ENCODE assay signal across 14 cellular contexts in the genomic region with DNA sequence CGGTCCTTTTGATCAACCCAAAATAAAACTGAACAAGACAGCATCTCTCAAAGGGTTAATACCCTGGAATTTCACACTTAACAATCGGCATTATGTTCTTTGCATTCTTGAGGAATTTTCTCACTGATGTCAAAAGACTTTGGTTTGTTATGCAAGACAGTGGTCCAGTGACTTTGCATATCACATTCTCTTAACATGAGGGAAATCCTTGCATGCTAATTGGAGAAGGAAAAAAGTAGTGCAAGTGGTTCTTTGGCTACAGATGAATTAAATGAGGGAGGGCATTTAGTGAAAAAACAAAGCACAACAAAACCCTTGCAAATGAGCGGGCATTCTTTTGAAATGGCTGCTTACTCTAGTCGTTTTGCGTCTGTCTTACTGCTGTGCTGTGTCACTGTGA.
DNase-seq lines count a peak whose midpoint lies in the region; ATAC-seq, FAIRE-seq and TF ChIP-seq lines count a peak whose summit lies in the region.
"Had no signal": no experiment of that assay in that cellular context is flagged by ENCODE, and none has a peak within 500 bp of the region (broad histone marks: within the 10 kb centered on the region; RNA-seq: fewer than 3 reads in every experiment).

No MANE protein-coding gene starts in this region.

- H3K9me3 ChIP-seq in SK-N-MC (ENCODE audit: low read depth, low read length), result no peaks in the 10 kb centered on the region

- TF ChIP-seq POLR2A in H54 (IDR thresholded peaks at IDR 0.05; ENCODE audit: low read depth, low read length), result no peak

- H3K36me3 ChIP-seq in SK-N-MC (ENCODE audit: insufficient read depth, low read length), result no peaks in the 10 kb centered on the region
- H3K36me3 ChIP-seq: cardiac muscle cell had no signal

- DNase-seq in ELR (ENCODE audit: low read depth), result peak; percentile 65
- DNase-seq in SK-N-MC (ENCODE audit: low read depth, low spot score), result no peak
- peak; percentile 83 for DNase-seq in foreskin melanocyte
- peak; percentile 48 for DNase-seq in putamen (ENCODE audit: low spot score)
- DNase-seq in SKM-1 (lab: John Stamatoyannopoulos, UW; ENCODE audit: unreplicated experiment), result no peak
- no peak for DNase-seq in AML-193 (lab: John Stamatoyannopoulos, UW)
- DNase-seq in H54 (ENCODE audit: insufficient read length, low spot score), result no peak
- DNase-seq: activated CD4-positive, alpha-beta T cell treated with anti-CD3 and anti-CD28 coated beads, Interleukin-2, amount 50 U/mL, for 48 hours; GDM1; islet precursor cell; NCI-H1105; stimulated activated CD4-positive, alpha-beta T cell treated with anti-CD3 and anti-CD28 coated beads, Interleukin-15, amount 100 ng/mL, for 24 hours had no signal

- no peak for ATAC-seq in GM21717 (IDR thresholded peaks at IDR 0.05; ENCODE audit: unreplicated experiment)

- H3K27ac ChIP-seq in SK-N-MC, result peak overlapping the region; percentile 60; the same call in 1 of the 2 replicates
- H3K27ac ChIP-seq: cardiac muscle cell had no signal

- no peak for FAIRE-seq in H54 (lab: Jason Lieb, UNC)

- no peak overlapping the region for H3K4me3 ChIP-seq in SK-N-MC
- H3K4me3 ChIP-seq: cardiac muscle cell had no signal

- H3K9ac ChIP-seq in SK-N-MC (ENCODE audit: insufficient read length), result no peak overlapping the region

Comparison
In these comparisons a context has a peak if more than half of its experiments do, and no peak if none do; other contexts are left out.
1. DNase-seq: peak in ELR (single experiment), foreskin melanocyte (single experiment) and putamen (single experiment); none in SK-N-MC (single experiment), SKM-1 (single experiment), AML-193 (0 of 2) and H54 (single experiment).